In genomic region chr5:151665584-151665982, GRCh38 we compare ENCODE assay signal across 12 cellular contexts. TPM values are rescaled to one million over a fixed set of nuclear protein-coding genes. Genes with fewer than 3 reads are reported as not detected.
DNase-seq lines count a peak whose midpoint lies in the region; ATAC-seq and TF ChIP-seq lines count a peak whose summit lies in the region.
"Had no signal": no experiment of that assay in that cellular context is flagged by ENCODE, and none has a peak within 500 bp of the region (broad histone marks: within the 10 kb centered on the region; RNA-seq: fewer than 3 reads in every experiment).

No MANE protein-coding gene starts in this region.

- peaks cover 88% of the 10 kb centered on the region in 2 donors for H3K36me3 ChIP-seq in ascending aorta
- peaks cover 4 to 87% (median 62%) of the 10 kb centered on the region in 4 donors for H3K36me3 ChIP-seq in stomach

- no peaks in the 10 kb centered on the region for H3K36me3 Mint-ChIP-seq in activated T-helper 2 cell treated with anti-CD3 and anti-CD28 coated beads, Interferon-gamma antibody, Interleukin-2, Interleukin-4, amounts not matched to agents 10 μg/mL and 5 μg/mL and 100 μg/mL, durations not matched to agents 14 hours and 24 hours and 36 hours (ENCODE audit: low read depth)

- intact Hi-C loops in ascending aorta (cut with DNase I), result loop anchor here (10.0 kb wide), 1 partner anchor 619 kb away; no protein-coding TSS in a partner anchor
- intact Hi-C loops in stomach (cut with DNase I; ENCODE audit: low total_unique reads), result no loop called here
- intact Hi-C loops in activated T-helper 2 cell treated with anti-CD3 and anti-CD28 coated beads, Interferon-gamma antibody, Interleukin-2, Interleukin-4, amounts not matched to agents 10 μg/mL and 5 μg/mL and 100 μg/mL, durations not matched to agents 14 hours and 24 hours and 36 hours (cut with micrococcal nuclease), result no loop called here

- TF ChIP-seq CTCF in ascending aorta (IDR thresholded peaks at IDR 0.05) (no peak), stomach (IDR thresholded peaks at IDR 0.05) (no peak)

- no peaks in the 10 kb centered on the region for H3K27me3 ChIP-seq in ascending aorta
- no peaks in the 10 kb centered on the region for H3K27me3 ChIP-seq in layer of hippocampus (ENCODE audit: control insufficient read depth, insufficient read depth, low read length)
- H3K27me3 ChIP-seq in stomach, result no peaks in the 10 kb centered on the region
- H3K27me3 ChIP-seq: BLaER1 treated with 17β-estradiol and CSF1 and Interleukin-3, amounts not matched to agents 10 nM and 100 nM had no signal

- no peak for TF ChIP-seq EP300 in stomach (IDR thresholded peaks at IDR 0.05)

- peaks cover 8% of the 10 kb centered on the region for H3K4me1 Mint-ChIP-seq in activated T-helper 2 cell treated with anti-CD3 and anti-CD28 coated beads, Interferon-gamma antibody, Interleukin-2, Interleukin-4, amounts not matched to agents 10 μg/mL and 5 μg/mL and 100 μg/mL, durations not matched to agents 14 hours and 24 hours and 36 hours (ENCODE audit: low read depth)

- H3K4me3 ChIP-seq in ascending aorta (no peak overlapping the region), stomach (no peak overlapping the region)
- H3K4me3 ChIP-seq: BLaER1 treated with 17β-estradiol and CSF1 and Interleukin-3, amounts not matched to agents 10 nM and 100 nM had no signal

- in situ Hi-C loops in G401 (cut with HindIII; ENCODE audit: low sequenced_read_pairs), result no loop called here

- DNase-seq in G401 (ENCODE audit: low spot score), result peak; percentile 25
- DNase-seq in ascending aorta (ENCODE audit: low spot score in 2 of 2), result no peak
- DNase-seq in stomach, result no peak
- no peak for DNase-seq in activated T-helper 2 cell treated with anti-CD3 and anti-CD28 coated beads, Interferon-gamma antibody, Interleukin-2, Interleukin-4, amounts not matched to agents 10 μg/mL and 5 μg/mL and 100 μg/mL, durations not matched to agents 14 hours and 24 hours and 36 hours (ENCODE audit: low spot score)
- no peak for DNase-seq in stimulated activated CD4-positive, alpha-beta T cell treated with anti-CD3 and anti-CD28 coated beads, Interleukin-4, amount 100 ng/mL, for 4 hours
- DNase-seq in T-helper 1 cell, result no peak
- DNase-seq: activated CD4-positive, alpha-beta T cell treated with anti-CD3 and anti-CD28 coated beads for 36 hours; activated T-cell treated with anti-CD3 and anti-CD28 coated beads, Interleukin-2, amount 50 U/mL, for 24 hours; hypothalamus had no signal

- no peaks in the 10 kb centered on the region for H3K9me3 Mint-ChIP-seq in activated T-helper 2 cell treated with anti-CD3 and anti-CD28 coated beads, Interferon-gamma antibody, Interleukin-2, Interleukin-4, amounts not matched to agents 10 μg/mL and 5 μg/mL and 100 μg/mL, durations not matched to agents 14 hours and 24 hours and 36 hours
- H3K9me3 Mint-ChIP-seq: activated T-cell treated with anti-CD3 and anti-CD28 coated beads, Interleukin-2, amount 50 U/mL, for 24 hours had no signal

- H3K4me3 Mint-ChIP-seq in activated T-helper 2 cell treated with anti-CD3 and anti-CD28 coated beads, Interferon-gamma antibody, Interleukin-2, Interleukin-4, amounts not matched to agents 10 μg/mL and 5 μg/mL and 100 μg/mL, durations not matched to agents 14 hours and 24 hours and 36 hours (ENCODE audit: low read depth), result no peak overlapping the region
- H3K4me3 Mint-ChIP-seq: activated CD4-positive, alpha-beta T cell treated with anti-CD3 and anti-CD28 coated beads for 36 hours; activated T-cell treated with anti-CD3 and anti-CD28 coated beads, Interleukin-2, amount 50 U/mL, for 24 hours had no signal

- H3K27ac ChIP-seq in ascending aorta, result peak overlapping the region; percentile 93 to 98
- peak overlapping the region; percentile 44 for H3K27ac ChIP-seq in layer of hippocampus (ENCODE audit: low read depth, low read length)
- H3K27ac ChIP-seq in stomach, result peak overlapping the region in 4 of 5 donors; percentile 36 to 66 (median 53)

- ATAC-seq in GM18519 (IDR thresholded peaks at IDR 0.05; ENCODE audit: low FRiP score, unreplicated experiment), result no peak
- ATAC-seq: activated CD4-positive, alpha-beta T cell treated with anti-CD3 and anti-CD28 coated beads for 36 hours had no signal

- TF ChIP-seq POLR2A in stomach (IDR thresholded peaks at IDR 0.05), result no peak

- no peaks in the 10 kb centered on the region for H3K9me3 ChIP-seq in ascending aorta
- no peaks in the 10 kb centered on the region for H3K9me3 ChIP-seq in stomach
- H3K9me3 ChIP-seq: BLaER1 treated with 17β-estradiol and CSF1 and Interleukin-3, amounts not matched to agents 10 nM and 100 nM had no signal

- H3K27ac Mint-ChIP-seq in activated T-helper 2 cell treated with anti-CD3 and anti-CD28 coated beads, Interferon-gamma antibody, Interleukin-2, Interleukin-4, amounts not matched to agents 10 μg/mL and 5 μg/mL and 100 μg/mL, durations not matched to agents 14 hours and 24 hours and 36 hours, result no peak overlapping the region
- H3K27ac Mint-ChIP-seq: activated CD4-positive, alpha-beta T cell treated with anti-CD3 and anti-CD28 coated beads for 36 hours; activated T-cell treated with anti-CD3 and anti-CD28 coated beads, Interleukin-2, amount 50 U/mL, for 24 hours had no signal

- peaks cover 10% of the 10 kb centered on the region for H3K27me3 Mint-ChIP-seq in activated T-helper 2 cell treated with anti-CD3 and anti-CD28 coated beads, Interferon-gamma antibody, Interleukin-2, Interleukin-4, amounts not matched to agents 10 μg/mL and 5 μg/mL and 100 μg/mL, durations not matched to agents 14 hours and 24 hours and 36 hours (ENCODE audit: low read depth)
- H3K27me3 Mint-ChIP-seq: activated T-cell treated with anti-CD3 and anti-CD28 coated beads, Interleukin-2, amount 50 U/mL, for 24 hours had no signal

- H3K4me1 ChIP-seq in ascending aorta, result peaks cover 51 to 75% of the 10 kb centered on the region in 2 donors
- H3K4me1 ChIP-seq in stomach, result peaks cover 11 to 53% (median 35%) of the 10 kb centered on the region in 4 donors

- 17 to 42% (median 36%) methylated on average over 1 to 2 of the region's 2 CpGs for WGBS in stomach, 5 donors

RNA-seq across cellular contexts. Expression of gene SPARC, which starts 21.1 kb away (rescaled TPM):
- 194 and 247 TPM in 2 replicates for total RNA-seq in G401 (2014; rRNA removed; shearing (Covaris generic))
- 935 TPM for total RNA-seq in ascending aorta
- total RNA-seq in stomach, result 1,000 to 10,000 TPM in 1 of 5 donors, 100 to 1,000 TPM in 3, 10 to 100 TPM in 1; 36.2 to 1,348 (median 170) TPM
- polyA plus RNA-seq in stomach, result 10 to 100 TPM; 80.9 to 87.7 (median 86.7) TPM
- total RNA-seq in activated T-helper 2 cell treated with anti-CD3 and anti-CD28 coated beads, Interferon-gamma antibody, Interleukin-2, Interleukin-4, amounts not matched to agents 10 μg/mL and 5 μg/mL and 100 μg/mL, durations not matched to agents 14 hours and 24 hours and 36 hours, result 0.43 TPM in 1 of 2 replicates, not detected in the other

Comparison
In these comparisons a context has a peak if more than half of its experiments do, and no peak if none do; other contexts are left out.
1. H3K27ac ChIP-seq: peak in every context shown above with its lines; median percentile 96 in ascending aorta; 53 in stomach; 44 in layer of hippocampus.
2. RNA of gene SPARC, which starts 21.1 kb away (total RNA-seq): 935 TPM in ascending aorta (single experiment), 194 to 247 TPM in G401 and 36.2 to 1,348 TPM in stomach; 0.43 TPM in activated T-helper 2 cell treated with anti-CD3 and anti-CD28 coated beads, Interferon-gamma antibody, Interleukin-2, Interleukin-4, amounts not matched to agents 10 μg/mL and 5 μg/mL and 100 μg/mL, durations not matched to agents 14 hours and 24 hours and 36 hours; every median in the first group is over 10 times any median in the second.